ENCODE assay signal across 1 cellular context in genomic region chr17:48055531-48056245, GRCh38.
TF ChIP-seq lines count a peak whose summit lies in the region.

No MANE protein-coding gene starts in this region.

TF ChIP-seq in K562, 482 proteins besides CTCF, POLR2A, EP300 and RAD21 (continued from another document):
- TF ChIP-seq SNAPC5 (CRISPR knock-in tag; IDR thresholded peaks at IDR 0.05) (no peak), KLF1 (tag; IDR thresholded peaks at IDR 0.05) (no peak)
TF ChIP-seq in K562: peak in this region for 91.
